Comparison of ENCODE assay signal across 15 cellular contexts in the genomic region with DNA sequence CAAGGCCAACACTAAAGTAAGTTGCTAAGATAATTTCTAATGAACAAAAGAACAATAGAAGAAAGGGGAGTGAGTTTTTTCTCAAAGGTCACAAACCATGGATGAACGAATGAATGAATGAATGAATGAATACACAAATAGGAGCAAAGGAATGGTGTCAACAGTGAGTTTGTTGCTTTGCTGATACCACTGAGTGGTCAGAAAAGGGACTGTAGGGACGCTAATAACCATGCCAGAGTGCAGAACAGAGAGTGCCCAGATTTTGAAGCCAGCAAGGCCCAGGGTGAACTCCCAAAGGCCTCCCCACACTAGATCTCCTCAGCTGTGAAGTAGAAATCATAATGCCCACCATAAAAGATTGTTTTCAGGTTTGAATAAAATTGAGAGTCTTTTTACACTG. TPM values are rescaled to one million over a fixed set of nuclear protein-coding genes. Genes with fewer than 3 reads are reported as not detected.
A peak's percentile ranks its signal among the peaks of the same experiment; 100 is the strongest.
DNase-seq lines count a peak whose midpoint lies in the region; ATAC-seq, FAIRE-seq and TF ChIP-seq lines count a peak whose summit lies in the region.
"Had no signal": no experiment of that assay in that cellular context is flagged by ENCODE, and none has a peak within 500 bp of the region (broad histone marks: within the 10 kb centered on the region; RNA-seq: fewer than 3 reads in every experiment).

No MANE protein-coding gene starts in this region.

- H2BK5ac ChIP-seq in H1 (ENCODE audit: low read depth, low read length): no peak overlapping the region

- H2BK120ac ChIP-seq in H1 (replicated peaks; ENCODE audit: low read depth, low read length): peak overlapping the region; percentile 58

- no peak overlapping the region for H2AK5ac ChIP-seq in H1 (ENCODE audit: low read depth, low read length)

- H3K9ac ChIP-seq in OCI-LY3 (ENCODE audit: low read length): peak overlapping the region; percentile 63
- no peak overlapping the region for H3K9ac ChIP-seq in H1 (replicated peaks in 1 of 4; ENCODE audit: extremely low read depth in 1 of 4, low read depth in 3 of 4, low read length in 3 of 4)

- H3K23me2 ChIP-seq in H1 (ENCODE audit: low read depth, low read length): no peaks in the 10 kb centered on the region

- H2BK12ac ChIP-seq in H1 (ENCODE audit: low read depth, low read length): no peak overlapping the region

- no peak overlapping the region for H3K56ac ChIP-seq in H1 (replicated peaks; ENCODE audit: insufficient read length, low read depth, low read length)

- H4K20me1 ChIP-seq in OCI-LY3 (ENCODE audit: insufficient read depth, low read length) (no peaks in the 10 kb centered on the region), H1 (replicated peaks in 1 of 2; ENCODE audit: control insufficient read depth in 1 of 2, insufficient read depth in 2 of 2, low read length in 2 of 2) (no peaks in the 10 kb centered on the region)

- no peak overlapping the region for H4K91ac ChIP-seq in H1 (replicated peaks; ENCODE audit: insufficient read length, low read length)

- POLR2A ChIA-PET in H1 (lab: Charles Lee; ENCODE audit: partially characterized antibody): no interaction called here

- H3K79me2 ChIP-seq in OCI-LY3 (ENCODE audit: low read length) (peaks cover 44% of the 10 kb centered on the region), H1 (ENCODE audit: control insufficient read depth in 1 of 2, insufficient read depth in 2 of 2, low read length in 2 of 2) (no peaks in the 10 kb centered on the region; a peak in 1 of 4 replicates)

- H2BK20ac ChIP-seq in H1 (ENCODE audit: low read length): no peak overlapping the region

- no peak overlapping the region for H3K4me3 ChIP-seq in heart left ventricle
- no peak overlapping the region for H3K4me3 ChIP-seq in right atrium auricular region
- H3K4me3 ChIP-seq in OCI-LY3 (ENCODE audit: low read length): no peak overlapping the region
- H3K4me3 ChIP-seq in H1 (ENCODE audit: extremely low read depth in 1 of 4, insufficient read depth in 2 of 4, low read depth in 3 of 4, low read length in 4 of 4): no peak overlapping the region
- H3K4me3 ChIP-seq: ovary, SJCRH30 had no signal

- no peak overlapping the region for H3K14ac ChIP-seq in H1 (ENCODE audit: insufficient read length)

- H3K4me2 ChIP-seq in OCI-LY3 (ENCODE audit: low read length) (peak overlapping the region; percentile 34), H1 (ENCODE audit: insufficient read depth in 1 of 2, low read depth in 2 of 2, low read length in 2 of 2) (no peak overlapping the region)

- DNase-seq in heart left ventricle: no peak
- no peak for DNase-seq in right atrium auricular region (ENCODE audit: low spot score)
- no peak for DNase-seq in H1 (ENCODE audit: low read depth in 1 of 2, low spot score in 2 of 2)
- no peak for DNase-seq in SKM-1 (lab: John Stamatoyannopoulos, UW; ENCODE audit: unreplicated experiment)
- no peak for DNase-seq in HTR-8/SVneo (ENCODE audit: insufficient read length, low spot score)
- DNase-seq in NCI-H2227 (lab: John Stamatoyannopoulos, UW; ENCODE audit: unreplicated experiment): no peak
- DNase-seq: activated CD4-positive, CD25-positive, alpha-beta regulatory T cell treated with anti-CD3 and anti-CD28 coated beads, Interleukin-2, amount 50 U/mL, for 72 hours; NCI-H2107; NCI-H526; ovary; SJCRH30; T-helper 9 cell had no signal

- peaks cover 0 to 87% (median 32%) of the 10 kb centered on the region in 12 donors for H3K4me1 ChIP-seq in heart left ventricle
- H3K4me1 ChIP-seq in right atrium auricular region: peaks cover 0 to 21% of the 10 kb centered on the region in 2 donors
- peaks cover 86% of the 10 kb centered on the region for H3K4me1 ChIP-seq in OCI-LY3 (ENCODE audit: low read length)
- peaks cover 0 to 7% (median 3%) of the 10 kb centered on the region in 4 experiments; a peak in 3 of 7 replicates for H3K4me1 ChIP-seq in H1 (replicated peaks in 1 of 4; ENCODE audit: control insufficient read depth in 3 of 4, insufficient read depth in 4 of 4, low read length in 3 of 4)
- H3K4me1 ChIP-seq: SJCRH30 had no signal

- H4K8ac ChIP-seq in H1 (ENCODE audit: extremely low read depth, insufficient read depth, low read length): no peak overlapping the region

- WGBS in heart left ventricle, 4 donors: 53 to 65% (median 61%) methylated on average over 2 of the region's 2 CpGs
- WGBS in H1 (ENCODE audit: extremely low coverage in 1 of 2, insufficient coverage in 1 of 2, insufficient read length in 1 of 2, insufficient replicate concordance in 2 of 2, low coverage in 1 of 2, low lambda C conversion rate in 2 of 2, missing lambda C conversion rate in 1 of 2), 2 experiments: 94% methylated on average over 2 of the region's 2 CpGs; no CpG with 5 or more reads in 1 of the 2 experiments

- H2AFZ ChIP-seq in OCI-LY3 (ENCODE audit: low read depth, low read length): no peak overlapping the region
- no peak overlapping the region for H2AFZ ChIP-seq in H1 (ENCODE audit: low read length)

- no peak overlapping the region for H2BK15ac ChIP-seq in H1 (ENCODE audit: low read length)

- TF ChIP-seq RAD21 in H1 (IDR thresholded peaks at IDR 0.05 in 1 of 2, conservative IDR thresholded peaks at IDR 0.05 in 1 of 2; ENCODE audit: low read depth in 2 of 2, low read length in 2 of 2): no peak

- H3K79me1 ChIP-seq in H1 (ENCODE audit: low read depth, low read length): no peaks in the 10 kb centered on the region; the same call in 1 of the 2 replicates

- no peak overlapping the region for H3K4ac ChIP-seq in H1 (replicated peaks; ENCODE audit: insufficient read length, low read depth, low read length)

- H3K23ac ChIP-seq in H1 (ENCODE audit: insufficient read length): no peak overlapping the region

- TF ChIP-seq CTCF in heart left ventricle (IDR thresholded peaks at IDR 0.05): no peak
- TF ChIP-seq CTCF in right atrium auricular region (IDR thresholded peaks at IDR 0.05): no peak
- no peak for TF ChIP-seq CTCF in OCI-LY3 (IDR thresholded peaks at IDR 0.05; ENCODE audit: low read depth, low read length)
- TF ChIP-seq CTCF in H1 (IDR thresholded peaks at IDR 0.05; ENCODE audit: control extremely low read depth in 1 of 3, insufficient read depth in 1 of 3, low read depth in 1 of 3, low read length in 3 of 3): no peak

- H3K18ac ChIP-seq in H1 (ENCODE audit: extremely low read depth, low read length): no peak overlapping the region

- no peak for TF ChIP-seq POLR2A in heart left ventricle (IDR thresholded peaks at IDR 0.05)
- no peak for TF ChIP-seq POLR2A in H1 (IDR thresholded peaks at IDR 0.05; ENCODE audit: control extremely low read depth in 1 of 2, low read depth in 2 of 2, low read length in 2 of 2)

- H3K36me3 ChIP-seq in heart left ventricle (no peaks in the 10 kb centered on the region), right atrium auricular region (no peaks in the 10 kb centered on the region), OCI-LY3 (replicated peaks; ENCODE audit: low read depth, low read length) (peaks cover 24% of the 10 kb centered on the region), H1 (ENCODE audit: control insufficient read depth in 2 of 4, insufficient read depth in 4 of 4, low read length in 3 of 4) (no peaks in the 10 kb centered on the region)
- H3K36me3 ChIP-seq: ovary, SJCRH30 had no signal

- CTCF ChIA-PET in H1 (lab: Charles Lee; ENCODE audit: partially characterized antibody): no interaction called here

- H3K27me3 ChIP-seq in heart left ventricle (no peaks in the 10 kb centered on the region), right atrium auricular region (no peaks in the 10 kb centered on the region), OCI-LY3 (ENCODE audit: low read depth, low read length) (no peaks in the 10 kb centered on the region), H1 (replicated peaks in 1 of 4; ENCODE audit: control insufficient read depth in 3 of 4, extremely low read depth in 1 of 4, insufficient read depth in 3 of 4, low read length in 3 of 4) (no peaks in the 10 kb centered on the region)
- H3K27me3 ChIP-seq: ovary, SJCRH30 had no signal

- no peak for TF ChIP-seq EP300 in H1 (IDR thresholded peaks at IDR 0.05; ENCODE audit: borderline replicate concordance in 1 of 2, low read depth in 2 of 2, low read length in 2 of 2)

- peak; percentile 47 to 74 (median 60) for ATAC-seq in heart left ventricle
- ATAC-seq: activated naive CD4-positive, alpha-beta T cell treated with anti-CD3 and anti-CD28 coated beads, Interleukin-2, amount 50 U/mL, for 72 hours; esophagus mucosa had no signal

- FAIRE-seq in H1 (lab: Jason Lieb, UNC): no peak
- FAIRE-seq in HTR-8/SVneo (lab: Jason Lieb, UNC): no peak

- intact Hi-C loops in heart left ventricle (cut with DNase I): loop anchor here in 1 of 10 donors (5.0 kb wide), 1 partner anchor 53 kb away; no protein-coding TSS in a partner anchor

- H3K9me3 ChIP-seq in heart left ventricle (no peaks in the 10 kb centered on the region), right atrium auricular region (no peaks in the 10 kb centered on the region), OCI-LY3 (ENCODE audit: insufficient read depth, low read length) (no peaks in the 10 kb centered on the region), H1 (ENCODE audit: insufficient read depth in 2 of 2, low read depth in 1 of 2, low read length in 1 of 2) (no peaks in the 10 kb centered on the region)
- H3K9me3 ChIP-seq: ovary, SJCRH30 had no signal

- H4K5ac ChIP-seq in H1 (ENCODE audit: insufficient read length, low read depth, low read length): no peak overlapping the region

- H3K27ac ChIP-seq in heart left ventricle (peak overlapping the region in 4 of 12 donors; percentile 1 to 54 (median 7)), right atrium auricular region (no peak overlapping the region), OCI-LY3 (ENCODE audit: low read length) (peak overlapping the region; percentile 97), H1 (ENCODE audit: low read depth, low read length) (no peak overlapping the region)
- H3K27ac ChIP-seq: ovary, SJCRH30 had no signal

TF ChIP-seq in H1, 55 proteins besides CTCF, POLR2A, EP300 and RAD21 (continues in another document):
- no peak for TF ChIP-seq KDM4A (IDR thresholded peaks at IDR 0.05; ENCODE audit: low read depth, low read length, severe bottlenecking)
- no peak for TF ChIP-seq SAP30 (IDR thresholded peaks at IDR 0.05; ENCODE audit: insufficient read depth, insufficient replicate concordance, low read length)

RNA-seq across cellular contexts. Expression of a gene that starts 15.9 kb away (rescaled TPM):
- 10 to 100 TPM; 19.6 to 37.5 (median 27.1) TPM for total RNA-seq in heart left ventricle
- polyA plus RNA-seq in heart left ventricle: 10 to 100 TPM; 39.1 to 45.8 TPM
- 10 to 100 TPM; 26.4 to 27.4 TPM for total RNA-seq in right atrium auricular region
- total RNA-seq in H1 (2021; fragmentation: NEBNext Ultra II Directional; extraction: Animal tissue kit (Norgen Biotek cat#: 25700)): 5.5 and 6.0 TPM in 2 replicates
- 2.8 and 5.3 TPM in 2 replicates for polyA plus RNA-seq in H1 (2011; rRNA removed)
- polyA plus RNA-seq in H1 (2011; cell fraction: cytosol; rRNA removed): 5.6 TPM
- 1.8 TPM for polyA plus RNA-seq in H1 (2011; cell fraction: nucleus; rRNA removed)
- polyA plus RNA-seq in H1 (2012, experiment 1 of 2): 2.7 to 5.7 TPM (median 3.0 TPM) in 4 replicates
- 2.1 TPM for polyA plus RNA-seq in H1 (2012, experiment 2 of 2)
- polyA plus RNA-seq in H1 (2013, experiment 1 of 2): 8.4 TPM
- 11.1 TPM for polyA plus RNA-seq in H1 (2013, experiment 2 of 2)
- polyA minus RNA-seq in H1 (2011; rRNA and poly(A)+ RNA removed): 2.6 and 7.8 TPM in 2 replicates
- polyA minus RNA-seq in H1 (2011; cell fraction: cytosol; rRNA and poly(A)+ RNA removed): 4.0 TPM
- polyA minus RNA-seq in H1 (2011; cell fraction: nucleus; rRNA and poly(A)+ RNA removed): 8.1 TPM
